Comparison of ENCODE assay signal across 17 cellular contexts in genomic region chr16:13835357-13835756, GRCh38.
"Had no signal": no experiment of that assay in that cellular context is flagged by ENCODE, and none has a peak within 500 bp of the region (broad histone marks: within the 10 kb centered on the region; RNA-seq: fewer than 3 reads in every experiment).

No MANE protein-coding gene starts in this region.

- H3K4me3 ChIP-seq: esophagus muscularis mucosa, gastroesophageal sphincter, smooth muscle cell, thyroid gland had no signal

- FAIRE-seq: urothelium cell line had no signal

- H3K36me3 ChIP-seq: esophagus muscularis mucosa, gastroesophageal sphincter, neutrophil, thyroid gland had no signal

- H3K9me3 ChIP-seq: esophagus muscularis mucosa, gastroesophageal sphincter, neutrophil, thyroid gland had no signal

- H3K27ac ChIP-seq: epithelial cell of prostate, esophagus muscularis mucosa, gastroesophageal sphincter, neutrophil, thyroid gland had no signal

- H3K27me3 ChIP-seq: neutrophil, thyroid gland had no signal

- H3K4me2 ChIP-seq: smooth muscle cell had no signal

- ATAC-seq: effector memory CD8-positive, alpha-beta T cell; gastroesophageal sphincter; left lobe of liver; naive thymus-derived CD8-positive, alpha-beta T cell; right cardiac atrium had no signal

- H3K4me1 ChIP-seq: esophagus muscularis mucosa, gastroesophageal sphincter, thyroid gland had no signal

- DNase-seq: effector memory CD8-positive, alpha-beta T cell; foreskin fibroblast; glutamatergic neuron; islet precursor cell; mammary epithelial cell; naive thymus-derived CD8-positive, alpha-beta T cell; right cardiac atrium; stimulated activated CD4-positive, alpha-beta T cell treated with anti-CD3 and anti-CD28 coated beads, Interleukin-2, amount 100 ng/mL, for 48 hours; stimulated activated naive CD4-positive, alpha-beta T cell treated with Interleukin-2 at 50 U/mL for 16 hours; thyroid gland had no signal
